Comparison of ENCODE assay signal across 21 cellular contexts in genomic region chr6:11279213-11279780, GRCh38. TPM values are rescaled to one million over a fixed set of nuclear protein-coding genes. Genes with fewer than 3 reads are reported as not detected.
DNase-seq lines count a peak whose midpoint lies in the region; ATAC-seq, FAIRE-seq and TF ChIP-seq lines count a peak whose summit lies in the region.
"Had no signal": no experiment of that assay in that cellular context is flagged by ENCODE, and none has a peak within 500 bp of the region (broad histone marks: within the 10 kb centered on the region; RNA-seq: fewer than 3 reads in every experiment).

No MANE protein-coding gene starts in this region.

- no peak overlapping the region for H3K27ac Mint-ChIP-seq in GM23338
- no peak overlapping the region for H3K27ac Mint-ChIP-seq in stimulated activated memory B cell treated with anti-CD40 and anti-IgM and Interleukin-4, amounts not matched to agents 10 μg/mL and 1 μg/mL and 100 μg/mL, for 72 hours
- H3K27ac Mint-ChIP-seq: activated naive CD4-positive, alpha-beta T cell treated with anti-CD3 and anti-CD28 coated beads, Interleukin-2, amount 10 ng/mL, durations not matched to agents 7 days and 5 days had no signal

- no peaks in the 10 kb centered on the region for H4K20me1 ChIP-seq in GM23338 (replicated peaks; ENCODE audit: insufficient read depth)

- no peak for TF ChIP-seq EP300 in ovary (IDR thresholded peaks at IDR 0.05)

- H3K4me1 ChIP-seq in GM23338 (ENCODE audit: insufficient read depth): peaks cover 9% of the 10 kb centered on the region
- H3K4me1 ChIP-seq in ovary (ENCODE audit: insufficient read depth): peaks cover 25% of the 10 kb centered on the region
- H3K4me1 ChIP-seq in aorta (ENCODE audit: control insufficient read depth in 1 of 2, insufficient read depth in 2 of 2, low read length in 2 of 2): peaks cover 0 to 2% of the 10 kb centered on the region in 2 donors
- H3K4me1 ChIP-seq: sigmoid colon had no signal

- no peaks in the 10 kb centered on the region for H3K36me3 Mint-ChIP-seq in GM23338 (ENCODE audit: low read depth)
- no peaks in the 10 kb centered on the region for H3K36me3 Mint-ChIP-seq in stimulated activated memory B cell treated with anti-CD40 and anti-IgM and Interleukin-4, amounts not matched to agents 10 μg/mL and 1 μg/mL and 100 μg/mL, for 72 hours

- no peaks in the 10 kb centered on the region for H3K79me2 ChIP-seq in GM23338 (replicated peaks; ENCODE audit: insufficient read depth)

- FAIRE-seq in endometrium (lab: Jason Lieb, UNC): peak; percentile 26
- FAIRE-seq: endothelial cell of umbilical vein had no signal

- peaks cover 15% of the 10 kb centered on the region for H3K9me2 ChIP-seq in GM23338 (ENCODE audit: insufficient read depth)

- TF ChIP-seq POLR2A in ovary (IDR thresholded peaks at IDR 0.05): no peak

- H3K27me3 ChIP-seq in GM23338 (ENCODE audit: insufficient read depth) (no peaks in the 10 kb centered on the region), ovary (no peaks in the 10 kb centered on the region), aorta (ENCODE audit: control insufficient read depth in 1 of 2, insufficient read depth in 2 of 2, low read length in 1 of 2) (no peaks in the 10 kb centered on the region)
- H3K27me3 ChIP-seq: BLaER1 treated with 17β-estradiol and CSF1 and Interleukin-3, amounts not matched to agents 10 nM and 100 nM; colonic mucosa; sigmoid colon had no signal

- ATAC-seq in GM23338: no peak
- peak; percentile 67 for ATAC-seq in aorta (ENCODE audit: low FRiP score)
- no peak for ATAC-seq in stimulated activated memory B cell treated with anti-CD40 and anti-IgM and Interleukin-4, amounts not matched to agents 10 μg/mL and 1 μg/mL and 100 μg/mL, for 72 hours
- ATAC-seq: left colon, T-cell had no signal

- no peak overlapping the region for H3K4me2 ChIP-seq in GM23338
- H3K4me2 ChIP-seq: BLaER1 treated with 17β-estradiol and CSF1 and Interleukin-3, amounts not matched to agents 10 nM and 100 nM had no signal

- H3K9me3 ChIP-seq in ovary (no peaks in the 10 kb centered on the region), aorta (ENCODE audit: control insufficient read depth, low read length) (no peaks in the 10 kb centered on the region)
- H3K9me3 ChIP-seq: BLaER1 treated with 17β-estradiol and CSF1 and Interleukin-3, amounts not matched to agents 10 nM and 100 nM; colonic mucosa; sigmoid colon had no signal

- no peak overlapping the region for H3K4me3 Mint-ChIP-seq in GM23338
- H3K4me3 Mint-ChIP-seq in stimulated activated memory B cell treated with anti-CD40 and anti-IgM and Interleukin-4, amounts not matched to agents 10 μg/mL and 1 μg/mL and 100 μg/mL, for 72 hours: no peak overlapping the region
- H3K4me3 Mint-ChIP-seq: activated naive CD4-positive, alpha-beta T cell treated with anti-CD3 and anti-CD28 coated beads, Interleukin-2, amount 10 ng/mL, durations not matched to agents 7 days and 5 days; activated T-cell treated with anti-CD3 and anti-CD28 coated beads, Interleukin-2, amount 50 U/mL, for 24 hours had no signal

- intact Hi-C loops in ovary (cut with DNase I): no loop called here
- intact Hi-C loops in aorta (cut with DNase I): loop anchor here (5.0 kb wide), 1 partner anchor 38 kb away; no protein-coding TSS in a partner anchor

- no peak overlapping the region for H3K27ac ChIP-seq in GM23338 (ENCODE audit: low read depth)
- H3K27ac ChIP-seq in ovary: peak overlapping the region in 1 of 2 donors; percentile 9
- peak overlapping the region in 1 of 2 donors; percentile 30 for H3K27ac ChIP-seq in aorta (ENCODE audit: low read depth in 1 of 2, low read length in 2 of 2)
- H3K27ac ChIP-seq: BLaER1 treated with 17β-estradiol and CSF1 and Interleukin-3, amounts not matched to agents 10 nM and 100 nM; colonic mucosa; HL-60; sigmoid colon had no signal

- H3K4me3 ChIP-seq in GM23338: no peak overlapping the region
- H3K4me3 ChIP-seq in ovary: no peak overlapping the region
- H3K4me3 ChIP-seq in aorta (ENCODE audit: low read length in 2 of 2): no peak overlapping the region
- H3K4me3 ChIP-seq: BLaER1 treated with 17β-estradiol and CSF1 and Interleukin-3, amounts not matched to agents 10 nM and 100 nM; colonic mucosa; sigmoid colon had no signal

- peaks cover 39% of the 10 kb centered on the region for H3K4me1 Mint-ChIP-seq in GM23338
- H3K4me1 Mint-ChIP-seq in stimulated activated memory B cell treated with anti-CD40 and anti-IgM and Interleukin-4, amounts not matched to agents 10 μg/mL and 1 μg/mL and 100 μg/mL, for 72 hours: peaks cover 53% of the 10 kb centered on the region

- peak overlapping the region; percentile 66; the same call in 1 of the 2 replicates for H2AFZ ChIP-seq in GM23338

- peaks cover 10% of the 10 kb centered on the region for H3K27me3 Mint-ChIP-seq in GM23338 (ENCODE audit: insufficient read depth, low read depth, poor library complexity)
- no peaks in the 10 kb centered on the region for H3K27me3 Mint-ChIP-seq in stimulated activated memory B cell treated with anti-CD40 and anti-IgM and Interleukin-4, amounts not matched to agents 10 μg/mL and 1 μg/mL and 100 μg/mL, for 72 hours
- H3K27me3 Mint-ChIP-seq: activated naive CD4-positive, alpha-beta T cell treated with anti-CD3 and anti-CD28 coated beads, Interleukin-2, amount 10 ng/mL, durations not matched to agents 7 days and 5 days; activated T-cell treated with anti-CD3 and anti-CD28 coated beads, Interleukin-2, amount 50 U/mL, for 24 hours; T-cell had no signal

- TF ChIP-seq CTCF in GM23338 (conservative IDR thresholded peaks at IDR 0.05; ENCODE audit: low read depth in 2 of 2) (no peak), ovary (IDR thresholded peaks at IDR 0.05) (no peak)

- no peaks in the 10 kb centered on the region for H3K9me3 Mint-ChIP-seq in GM23338
- no peaks in the 10 kb centered on the region for H3K9me3 Mint-ChIP-seq in stimulated activated memory B cell treated with anti-CD40 and anti-IgM and Interleukin-4, amounts not matched to agents 10 μg/mL and 1 μg/mL and 100 μg/mL, for 72 hours
- H3K9me3 Mint-ChIP-seq: activated naive CD4-positive, alpha-beta T cell treated with anti-CD3 and anti-CD28 coated beads, Interleukin-2, amount 10 ng/mL, durations not matched to agents 7 days and 5 days; activated T-cell treated with anti-CD3 and anti-CD28 coated beads, Interleukin-2, amount 50 U/mL, for 24 hours; T-cell had no signal

- no peak for DNase-seq in GM23338 (ENCODE audit: low spot score)
- DNase-seq in ovary: peak; percentile 59 to 86 (median 67)
- peak; percentile 71 to 91 for DNase-seq in aorta
- no peak for DNase-seq in amniotic stem cell (lab: John Stamatoyannopoulos, UW)
- no peak for DNase-seq in cerebellar nuclear complex (lab: John Stamatoyannopoulos, UW)
- DNase-seq: activated CD4-positive, alpha-beta T cell treated with anti-CD3 and anti-CD28 coated beads, Interleukin-2, amount 50 U/mL, for 4 hours; activated naive CD4-positive, alpha-beta T cell treated with anti-CD3 and anti-CD28 coated beads, Interleukin-2, amount 10 ng/mL, durations not matched to agents 7 days and 5 days; activated T-cell treated with anti-CD3 and anti-CD28 coated beads, Interleukin-2, amount 50 U/mL, for 24 hours; colonic mucosa; left colon; midbrain; NCI-H187 treated with DMSO at 0.1 percent for 48 hours; SHP77; sigmoid colon; stimulated activated CD4-positive, alpha-beta T cell treated with anti-CD3 and anti-CD28 coated beads, Interleukin-2, amount 100 ng/mL, for 24 hours; T-cell had no signal

- H3K36me3 ChIP-seq in GM23338 (ENCODE audit: insufficient read depth) (no peaks in the 10 kb centered on the region), ovary (no peaks in the 10 kb centered on the region), aorta (ENCODE audit: control insufficient read depth in 1 of 2, insufficient read depth in 2 of 2, low read length in 1 of 2) (no peaks in the 10 kb centered on the region)
- H3K36me3 ChIP-seq: colonic mucosa, sigmoid colon had no signal

- WGBS in ovary, 3 donors: 8 to 36% (median 14%) methylated on average over 18 of the region's 18 CpGs
- WGBS in aorta, 2 donors: 23 to 27% methylated on average over 18 of the region's 18 CpGs

- H3F3A ChIP-seq in GM23338 (replicated peaks; ENCODE audit: low read depth): no peaks in the 10 kb centered on the region

TF ChIP-seq in GM23338, 12 proteins besides CTCF, POLR2A, EP300 and RAD21 (continues in another document):
- no peak for TF ChIP-seq REST (IDR thresholded peaks at IDR 0.05; ENCODE audit: unreplicated experiment)
- TF ChIP-seq EZH2 (IDR thresholded peaks at IDR 0.05; ENCODE audit: low read depth, unreplicated experiment): no peak

RNA-seq across cellular contexts. Expression of gene NEDD9, which starts 46.8 kb away (rescaled TPM):
- total RNA-seq in GM23338 (2014; rRNA removed; shearing (Covaris generic)): 13.0 and 17.4 TPM in 2 replicates
- polyA plus RNA-seq in GM23338 (2016; fragmentation: Nextera tagmentation; extraction: Ambion mirVana) (4.4 and 5.6 TPM in 2 replicates), ovary (10 to 100 TPM in 1 of 2 donors, 1 to 10 TPM in 1; 8.7 to 13.7 TPM), aorta (10 to 100 TPM; 11.3 to 26.9 TPM)
- total RNA-seq in ovary (10 to 100 TPM in 5 of 7 donors, 1 to 10 TPM in 2; 5.0 to 49.4 (median 17.4) TPM), aorta (100 to 1,000 TPM in 1 of 2 donors, 10 to 100 TPM in 1; 49.8 to 252 TPM)

Comparison
In these comparisons a context has a peak if more than half of its experiments do, and no peak if none do; other contexts are left out.
1. DNase-seq: peak in ovary (5 of 5) and aorta (2 of 2); none in GM23338 (single experiment), amniotic stem cell (single experiment) and cerebellar nuclear complex (0 of 2).
2. intact Hi-C loops: an anchor here in aorta (5.0 kb wide); none called in ovary.